18 cellular contexts compared by ENCODE assay signal in the genomic region with DNA sequence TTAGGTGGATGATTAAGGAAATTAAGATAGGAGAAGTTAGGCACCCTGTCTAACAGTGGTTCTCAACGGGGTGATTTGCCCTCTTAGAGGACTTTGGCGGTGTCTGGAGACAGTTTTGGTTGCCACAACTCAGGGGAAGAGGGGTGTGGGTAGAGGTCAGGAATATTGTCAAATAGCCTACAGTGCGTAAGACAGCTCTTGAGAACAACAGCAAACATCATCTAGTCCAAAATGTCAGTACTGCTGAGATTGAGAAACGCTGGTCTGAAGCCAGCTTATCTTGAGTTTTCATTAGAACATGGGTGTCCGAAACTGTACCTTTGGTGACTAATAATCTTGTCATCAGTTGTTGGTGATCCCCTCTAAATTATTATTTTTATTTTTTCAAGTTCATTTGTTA. TPM values are rescaled to one million over a fixed set of nuclear protein-coding genes. Genes with fewer than 3 reads are reported as not detected.
DNase-seq lines count a peak whose midpoint lies in the region; ATAC-seq, FAIRE-seq and TF ChIP-seq lines count a peak whose summit lies in the region.
"Had no signal": no experiment of that assay in that cellular context is flagged by ENCODE, and none has a peak within 500 bp of the region (broad histone marks: within the 10 kb centered on the region; RNA-seq: fewer than 3 reads in every experiment).

No MANE protein-coding gene starts in this region.

- no peak overlapping the region for H3K4ac ChIP-seq in trophoblast cell (ENCODE audit: low read depth, low read length)

- no peak overlapping the region for H4K12ac ChIP-seq in trophoblast cell (ENCODE audit: low read depth, low read length)

- H2BK120ac ChIP-seq in trophoblast cell (ENCODE audit: insufficient read depth, low read length, poor library complexity) = no peak overlapping the region

- H3K79me2 ChIP-seq in astrocyte (ENCODE audit: insufficient read depth, low read length) (no peaks in the 10 kb centered on the region), trophoblast cell (ENCODE audit: control insufficient read depth, insufficient read depth, low read length, poor library complexity) (no peaks in the 10 kb centered on the region)

- H3K4me2 ChIP-seq in astrocyte (ENCODE audit: low read length) = no peak overlapping the region
- no peak overlapping the region for H3K4me2 ChIP-seq in trophoblast cell (ENCODE audit: low read length)

- no peaks in the 10 kb centered on the region for H3K36me3 ChIP-seq in astrocyte (ENCODE audit: insufficient read depth, low read length)
- no peaks in the 10 kb centered on the region for H3K36me3 ChIP-seq in trophoblast cell (ENCODE audit: control insufficient read depth in 1 of 2, insufficient read depth in 2 of 2, low read length in 2 of 2)
- H3K36me3 ChIP-seq: Peyer's patch had no signal

- H3K4me1 ChIP-seq in astrocyte (ENCODE audit: insufficient read depth, low read length) = peaks cover 6% of the 10 kb centered on the region
- no peaks in the 10 kb centered on the region for H3K4me1 ChIP-seq in trophoblast cell (ENCODE audit: control insufficient read depth in 1 of 2, insufficient read depth in 2 of 2, low read length in 2 of 2)
- H3K4me1 ChIP-seq: Peyer's patch had no signal

- no peak overlapping the region for H3K14ac ChIP-seq in trophoblast cell (ENCODE audit: low read length)

- no peak overlapping the region for H4K8ac ChIP-seq in trophoblast cell (ENCODE audit: low read depth, low read length)

- H3K23ac ChIP-seq in trophoblast cell (ENCODE audit: low read length) = peak overlapping the region; percentile 80

- H3K18ac ChIP-seq in trophoblast cell (ENCODE audit: low read length) = no peak overlapping the region

- no peaks in the 10 kb centered on the region for H3K27me3 ChIP-seq in astrocyte (ENCODE audit: insufficient read depth, low read length)
- no peaks in the 10 kb centered on the region for H3K27me3 ChIP-seq in trophoblast cell (ENCODE audit: insufficient read depth, low read length)
- H3K27me3 ChIP-seq: Peyer's patch had no signal

- H4K20me1 ChIP-seq in astrocyte (ENCODE audit: insufficient read depth, low read length) = no peaks in the 10 kb centered on the region

- H2AFZ ChIP-seq in astrocyte (ENCODE audit: low read depth, low read length) (no peak overlapping the region), trophoblast cell (ENCODE audit: insufficient read depth, low read length, poor library complexity) (no peak overlapping the region)

- peak overlapping the region; percentile 86 for H3K27ac Mint-ChIP-seq in astrocyte (ENCODE audit: unreplicated experiment)
- H3K27ac Mint-ChIP-seq in T-helper 17 cell = no peak overlapping the region
- H3K27ac Mint-ChIP-seq: CD4-positive, CD25-positive, alpha-beta regulatory T cell had no signal

- no peaks in the 10 kb centered on the region for H3K9me3 Mint-ChIP-seq in astrocyte (ENCODE audit: unreplicated experiment)
- H3K9me3 Mint-ChIP-seq: CD4-positive, CD25-positive, alpha-beta regulatory T cell; H9 had no signal

- H3K4me3 ChIP-seq in astrocyte (ENCODE audit: insufficient read depth, low read depth, low read length) (no peak overlapping the region), fibroblast of pulmonary artery (replicated peaks; ENCODE audit: low read depth, low read length) (no peak overlapping the region), trophoblast cell (ENCODE audit: low read depth, low read length) (no peak overlapping the region)
- H3K4me3 ChIP-seq: GM12878, Peyer's patch had no signal

- H3K27me3 Mint-ChIP-seq in astrocyte (ENCODE audit: low read depth, unreplicated experiment) = no peaks in the 10 kb centered on the region
- H3K27me3 Mint-ChIP-seq in T-helper 17 cell = peaks cover 20% of the 10 kb centered on the region

- no peak for ATAC-seq in T-helper 17 cell
- ATAC-seq: GM12878 had no signal

- H3K9me3 ChIP-seq in astrocyte (ENCODE audit: insufficient read depth, low read depth, low read length) = no peaks in the 10 kb centered on the region
- H3K9me3 ChIP-seq in trophoblast cell (ENCODE audit: insufficient read depth, low read depth, low read length) = no peaks in the 10 kb centered on the region
- H3K9me3 ChIP-seq in T-helper 17 cell (ENCODE audit: control insufficient read depth, low read length, poor library complexity, severe bottlenecking) = no peaks in the 10 kb centered on the region
- H3K9me3 ChIP-seq: Peyer's patch had no signal

- no peak overlapping the region for H3K9ac ChIP-seq in astrocyte (ENCODE audit: low read length)
- H3K9ac ChIP-seq in trophoblast cell (ENCODE audit: low read length) = no peak overlapping the region

- H4K91ac ChIP-seq in trophoblast cell (ENCODE audit: low read depth, low read length) = no peak overlapping the region

- H3K79me1 ChIP-seq in trophoblast cell (ENCODE audit: low read length) = no peaks in the 10 kb centered on the region

- H3K36me3 Mint-ChIP-seq in astrocyte (ENCODE audit: low read depth, unreplicated experiment) (no peaks in the 10 kb centered on the region), T-helper 17 cell (ENCODE audit: low read depth) (no peaks in the 10 kb centered on the region)
- H3K36me3 Mint-ChIP-seq: CD4-positive, CD25-positive, alpha-beta regulatory T cell had no signal

- H2BK12ac ChIP-seq in trophoblast cell (ENCODE audit: low read length) = no peak overlapping the region

- no CpG with 5 or more reads among the region's 5 CpGs for WGBS in trophoblast cell (ENCODE audit: extremely low coverage, insufficient coverage, insufficient read length)

- no peak for DNase-seq in astrocyte (ENCODE audit: low read depth)
- DNase-seq in fibroblast of pulmonary artery (ENCODE audit: low read depth) = peak; percentile 64
- peak; percentile 54 for DNase-seq in iris pigment epithelial cell (ENCODE audit: low read depth)
- no peak for DNase-seq in trophoblast cell
- DNase-seq in glomerular visceral epithelial cell (ENCODE audit: extremely low spot score) = no peak
- DNase-seq in NAMALWA (ENCODE audit: low spot score) = no peak
- no peak for DNase-seq in T-helper 17 cell
- DNase-seq: ACHN; CD4-positive, CD25-positive, alpha-beta regulatory T cell; DMS79; H9; Karpas-422; MM.1S; NCI-H2029; NCI-H510A; Peyer's patch had no signal

- no peak overlapping the region for H2AK5ac ChIP-seq in trophoblast cell (ENCODE audit: low read length)

- H3K4me3 Mint-ChIP-seq in astrocyte (ENCODE audit: unreplicated experiment) (no peak overlapping the region), T-helper 17 cell (no peak overlapping the region)
- H3K4me3 Mint-ChIP-seq: CD4-positive, CD25-positive, alpha-beta regulatory T cell had no signal

- FAIRE-seq in astrocyte (lab: Jason Lieb, UNC) = no peak
- FAIRE-seq: GM12878, GM18507 had no signal

- no peak overlapping the region for H2BK5ac ChIP-seq in trophoblast cell (ENCODE audit: low read depth, low read length, poor library complexity)

- TF ChIP-seq CTCF in astrocyte (IDR thresholded peaks at IDR 0.05; ENCODE audit: insufficient read depth, low read depth, low read length) (no peak), fibroblast of pulmonary artery (IDR thresholded peaks at IDR 0.05; ENCODE audit: low read length, missing control alignments) (no peak)

- H3K4me1 Mint-ChIP-seq in astrocyte (ENCODE audit: low read depth, unreplicated experiment) (peaks cover 22% of the 10 kb centered on the region), T-helper 17 cell (no peaks in the 10 kb centered on the region)
- H3K4me1 Mint-ChIP-seq: CD4-positive, CD25-positive, alpha-beta regulatory T cell had no signal

- H3K27ac ChIP-seq in astrocyte (ENCODE audit: low read depth, low read length) = peak overlapping the region; percentile 36
- no peak overlapping the region for H3K27ac ChIP-seq in trophoblast cell (ENCODE audit: low read depth, low read length)
- H3K27ac ChIP-seq: Peyer's patch had no signal

RNA-seq across cellular contexts. Expression of a gene that starts 38.4 kb away (rescaled TPM):
- total RNA-seq in astrocyte (12.6 and 15.7 TPM in 2 replicates), T-helper 17 cell (under 1 TPM in 1 of 2 donors, not detected in 1; 0.29 TPM)
- polyA plus RNA-seq in trophoblast cell (2013) = 4.2 and 4.4 TPM in 2 replicates
- total RNA-seq: CD4-positive, CD25-positive, alpha-beta regulatory T cell had no signal
- polyA plus RNA-seq: CD4-positive, CD25-positive, alpha-beta regulatory T cell had no signal

Comparison
In these comparisons a context has a peak if more than half of its experiments do, and no peak if none do; other contexts are left out.
1. DNase-seq: peak in fibroblast of pulmonary artery (single experiment) and iris pigment epithelial cell (single experiment); none in astrocyte (single experiment), trophoblast cell (0 of 2), glomerular visceral epithelial cell (single experiment), NAMALWA (single experiment) and T-helper 17 cell (0 of 3).
2. RNA of a gene that starts 38.4 kb away (total RNA-seq): 12.6 to 15.7 TPM in astrocyte; 0.29 TPM in T-helper 17 cell; every median in the first group is over 10 times any median in the second.